Comparison of ENCODE assay signal across 7 cellular contexts in the genomic region with DNA sequence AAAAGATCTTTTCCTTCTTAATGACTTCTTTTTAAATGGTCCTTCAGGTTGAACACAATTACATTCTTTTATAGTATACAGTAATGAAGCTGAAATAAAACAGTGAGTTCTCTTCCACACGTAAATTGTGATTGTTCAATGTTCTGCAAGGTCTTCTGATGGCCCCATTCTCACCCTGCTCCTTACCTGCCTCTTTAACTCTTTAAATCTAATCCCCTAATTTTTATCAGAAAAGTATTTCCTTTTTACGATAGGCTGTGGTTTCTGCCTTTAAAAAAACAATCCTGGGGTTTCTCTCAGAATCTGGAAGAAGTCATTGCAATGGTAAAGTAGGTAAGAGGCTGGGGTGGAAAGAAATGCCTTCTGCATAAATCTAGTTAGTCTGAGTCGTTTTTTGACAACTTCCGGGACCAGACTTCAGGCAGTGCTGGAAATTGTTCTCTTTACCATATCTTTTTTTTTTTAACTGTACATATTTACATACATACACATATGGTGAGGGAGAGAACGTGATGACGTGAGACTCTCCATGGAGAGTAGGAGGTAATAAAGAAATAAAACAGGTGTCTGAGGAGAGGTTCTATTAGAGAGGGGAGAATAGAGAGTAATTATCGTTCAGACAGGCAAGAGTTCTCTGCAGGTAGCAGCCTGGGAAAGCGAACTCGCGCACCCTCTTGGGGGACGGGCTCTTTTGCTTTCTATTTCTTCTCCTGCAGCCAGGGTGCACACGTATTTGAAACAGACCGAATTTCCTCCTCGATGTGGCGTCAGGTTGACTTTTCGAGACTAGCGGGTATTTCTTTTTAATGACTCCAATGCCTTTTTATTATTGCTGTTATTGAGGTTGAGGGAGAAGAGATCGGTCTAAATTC. TPM values are rescaled to one million over a fixed set of nuclear protein-coding genes. Genes with fewer than 3 reads are reported as not detected.
A peak's percentile ranks its signal among the peaks of the same experiment; 100 is the strongest.
DNase-seq lines count a peak whose midpoint lies in the region; ATAC-seq lines count a peak whose summit lies in the region.

A gene (plus strand): TSS at position 730 of the 872 bp plus-strand sequence. CDS start 467 bp downstream, outside the sequence.

- H3K36me3 Mint-ChIP-seq in activated CD4-positive, alpha-beta memory T cell treated with anti-CD3 and anti-CD28 coated beads for 36 hours = peaks cover 2% of the 10 kb centered on the region
- H3K36me3 Mint-ChIP-seq in effector memory CD8-positive, alpha-beta T cell (ENCODE audit: insufficient read depth) = peaks cover 30% of the 10 kb centered on the region

- H3K9me3 Mint-ChIP-seq in activated CD4-positive, alpha-beta memory T cell treated with anti-CD3 and anti-CD28 coated beads for 36 hours = no peaks in the 10 kb centered on the region
- H3K9me3 Mint-ChIP-seq in effector memory CD8-positive, alpha-beta T cell = no peaks in the 10 kb centered on the region
- no peaks in the 10 kb centered on the region for H3K9me3 Mint-ChIP-seq in stimulated activated naive CD8-positive, alpha-beta T cell treated with anti-CD3 and anti-CD28 coated beads, Interleukin-15, amount 100 ng/mL, for 72 hours

- peak within 1 kb of the TSS; percentile 86 to 87 for H3K27ac ChIP-seq in mucosa of rectum (ENCODE audit: low read depth in 2 of 2, low read length in 2 of 2)

- ATAC-seq in GM18519 (IDR thresholded peaks at IDR 0.05; ENCODE audit: low FRiP score, unreplicated experiment) (peak; percentile 59), HG02798 (IDR thresholded peaks at IDR 0.05; ENCODE audit: poor library complexity, unreplicated experiment) (peak; percentile 75)
- peak; percentile 73 for ATAC-seq in effector memory CD8-positive, alpha-beta T cell (replicated peaks)
- peak; percentile 84 for ATAC-seq in stimulated activated naive CD8-positive, alpha-beta T cell treated with anti-CD3 and anti-CD28 coated beads, Interleukin-15, amount 100 ng/mL, for 72 hours

- H3K27ac Mint-ChIP-seq in activated CD4-positive, alpha-beta memory T cell treated with anti-CD3 and anti-CD28 coated beads for 36 hours = peak within 1 kb of the TSS; percentile 96
- H3K27ac Mint-ChIP-seq in effector memory CD8-positive, alpha-beta T cell = peak within 1 kb of the TSS; percentile 93 to 98
- peak within 1 kb of the TSS; percentile 99 for H3K27ac Mint-ChIP-seq in stimulated activated naive CD8-positive, alpha-beta T cell treated with anti-CD3 and anti-CD28 coated beads, Interleukin-15, amount 100 ng/mL, for 72 hours

- CTCF ChIA-PET in activated CD4-positive, alpha-beta memory T cell treated with anti-CD3 and anti-CD28 coated beads for 36 hours (lab: Charles Lee) = interaction anchor here (1.0 to 3.3 kb wide), 2 partner anchors 17 to 46 kb away, joined by 3 to 13 read pairs; a partner anchor contains a TSS

- no peaks in the 10 kb centered on the region for H3K9me3 ChIP-seq in mucosa of rectum (ENCODE audit: control insufficient read depth in 2 of 2, low read length in 2 of 2)

- H3K4me3 ChIP-seq in mucosa of rectum (ENCODE audit: low read length in 2 of 2) = peak within 1 kb of the TSS; percentile 64 to 95

- no peaks in the 10 kb centered on the region for H3K27me3 ChIP-seq in mucosa of rectum (ENCODE audit: control insufficient read depth in 2 of 2, insufficient read depth in 2 of 2, low read length in 2 of 2)

- H3K4me1 ChIP-seq in mucosa of rectum (ENCODE audit: control insufficient read depth in 2 of 2, insufficient read depth in 2 of 2, low read length in 2 of 2) = peaks cover 22 to 30% of the 10 kb centered on the region in 2 donors

- peaks cover 45% of the 10 kb centered on the region for H3K4me1 Mint-ChIP-seq in activated CD4-positive, alpha-beta memory T cell treated with anti-CD3 and anti-CD28 coated beads for 36 hours (ENCODE audit: low read depth)
- peaks cover 34 to 44% of the 10 kb centered on the region in 2 donors for H3K4me1 Mint-ChIP-seq in effector memory CD8-positive, alpha-beta T cell (ENCODE audit: low read depth in 2 of 2)
- H3K4me1 Mint-ChIP-seq in stimulated activated naive CD8-positive, alpha-beta T cell treated with anti-CD3 and anti-CD28 coated beads, Interleukin-15, amount 100 ng/mL, for 72 hours = peaks cover 50% of the 10 kb centered on the region

- peak within 1 kb of the TSS; percentile 87 to 94 for H3K9ac ChIP-seq in mucosa of rectum (ENCODE audit: low read depth in 1 of 2, low read length in 2 of 2)

- intact Hi-C loops in activated CD4-positive, alpha-beta memory T cell treated with anti-CD3 and anti-CD28 coated beads for 36 hours (cut with micrococcal nuclease) = loop anchor here (1.0 to 10.0 kb wide), 6 partner anchors 17 to 773 kb away; a partner anchor contains a TSS

- POLR2A ChIA-PET in activated CD4-positive, alpha-beta memory T cell treated with anti-CD3 and anti-CD28 coated beads for 36 hours (lab: Charles Lee) = interaction anchor here (2.5 kb wide), 1 partner anchor 17 kb away, joined by 15 read pairs; a partner anchor contains a TSS

- H3K27me3 Mint-ChIP-seq in activated CD4-positive, alpha-beta memory T cell treated with anti-CD3 and anti-CD28 coated beads for 36 hours = peaks cover 1% of the 10 kb centered on the region
- H3K27me3 Mint-ChIP-seq in effector memory CD8-positive, alpha-beta T cell = no peaks in the 10 kb centered on the region
- no peaks in the 10 kb centered on the region for H3K27me3 Mint-ChIP-seq in stimulated activated naive CD8-positive, alpha-beta T cell treated with anti-CD3 and anti-CD28 coated beads, Interleukin-15, amount 100 ng/mL, for 72 hours

- H3K36me3 ChIP-seq in mucosa of rectum (ENCODE audit: control insufficient read depth in 2 of 2, insufficient read depth in 2 of 2, low read length in 2 of 2) = no peaks in the 10 kb centered on the region

- DNase-seq in NCI-H146 treated with DMSO at 0.1 percent for 48 hours (lab: John Stamatoyannopoulos, UW; ENCODE audit: unreplicated experiment) = peak; percentile 75
- peak; percentile 79 for DNase-seq in activated CD4-positive, alpha-beta memory T cell treated with anti-CD3 and anti-CD28 coated beads for 36 hours
- peak; percentile 62 to 72 (median 64) for DNase-seq in effector memory CD8-positive, alpha-beta T cell
- peak; percentile 66 to 78 for DNase-seq in stimulated activated naive CD8-positive, alpha-beta T cell treated with anti-CD3 and anti-CD28 coated beads, Interleukin-15, amount 100 ng/mL, for 72 hours

- H3K4me3 Mint-ChIP-seq in activated CD4-positive, alpha-beta memory T cell treated with anti-CD3 and anti-CD28 coated beads for 36 hours = peak within 1 kb of the TSS; percentile 98
- peak within 1 kb of the TSS; percentile 93 to 100 for H3K4me3 Mint-ChIP-seq in effector memory CD8-positive, alpha-beta T cell
- peak within 1 kb of the TSS; percentile 92 to 98 for H3K4me3 Mint-ChIP-seq in stimulated activated naive CD8-positive, alpha-beta T cell treated with anti-CD3 and anti-CD28 coated beads, Interleukin-15, amount 100 ng/mL, for 72 hours

RNA-seq across cellular contexts. Expression of the gene that starts here (rescaled TPM):
- 10 to 100 TPM; 11.3 TPM for total RNA-seq in activated CD4-positive, alpha-beta memory T cell treated with anti-CD3 and anti-CD28 coated beads for 36 hours

Comparison
In these comparisons a context has a peak if more than half of its experiments do, and no peak if none do; other contexts are left out.
1. Peak in every context shown above with its lines: DNase-seq, ATAC-seq, H3K4me3 ChIP-seq and H3K27ac ChIP-seq.